In genomic region chr10:87790185-87790584, GRCh38 we compare ENCODE assay signal across 30 cellular contexts.
"Had no signal": no experiment of that assay in that cellular context is flagged by ENCODE, and none has a peak within 500 bp of the region (broad histone marks: within the 10 kb centered on the region; RNA-seq: fewer than 3 reads in every experiment).

No MANE protein-coding gene starts in this region.

- H3K36me3 Mint-ChIP-seq: natural killer cell had no signal

- DNase-seq: natural killer cell; occipital lobe; ovary; posterior cingulate gyrus; psoas muscle; right cardiac atrium; spleen; stimulated activated CD4-positive, alpha-beta T cell treated with anti-CD3 and anti-CD28 coated beads, Interleukin-12 subunit alpha, Interleukin-12 subunit beta, amount 100 ng/mL, for 4 hours; stimulated activated CD4-positive, alpha-beta T cell treated with anti-CD3 and anti-CD28 coated beads, Interleukin-1b, Interleukin-23, amount 100 ng/mL, for 48 hours; stimulated activated CD4-positive, alpha-beta T cell treated with anti-CD3 and anti-CD28 coated beads, Interleukin-4, amount 100 ng/mL, for 1 hour; stimulated activated CD4-positive, alpha-beta T cell treated with anti-CD3 and anti-CD28 coated beads, Interleukin-4, amount 100 ng/mL, for 4 hours; stimulated activated CD8-positive, alpha-beta memory T cell treated with anti-CD3 and anti-CD28 coated beads, Interleukin-4, amount 100 ng/mL, for 48 hours; stimulated activated naive CD4-positive, alpha-beta T cell; stimulated activated naive CD8-positive, alpha-beta T cell treated with anti-CD3 and anti-CD28 coated beads, Interleukin-15, amount 100 ng/mL, for 72 hours; stimulated activated naive CD8-positive, alpha-beta T cell treated with anti-CD3 and anti-CD28 coated beads, Interleukin-15, Interleukin-2, amounts not matched to agents 100 U/mL and 50 U/mL, for 24 hours; substantia nigra; testis; tibial artery; transverse colon; upper lobe of right lung; uterus had no signal

- ATAC-seq: natural killer cell; psoas muscle; right cardiac atrium; sciatic nerve; stimulated activated memory B cell treated with anti-CD40 and anti-IgM and Interleukin-4, amounts not matched to agents 10 μg/mL and 1 μg/mL and 100 μg/mL, for 72 hours; stimulated activated naive CD8-positive, alpha-beta T cell treated with anti-CD3 and anti-CD28 coated beads, Interleukin-15, amount 100 ng/mL, for 72 hours; stimulated activated naive CD8-positive, alpha-beta T cell treated with anti-CD3 and anti-CD28 coated beads, Interleukin-15, Interleukin-2, amounts not matched to agents 100 U/mL and 50 U/mL, for 24 hours; upper lobe of right lung had no signal

- H3K27me3 Mint-ChIP-seq: progenitor cell of endocrine pancreas; stimulated activated memory B cell treated with anti-CD40 and anti-IgM and Interleukin-4, amounts not matched to agents 10 μg/mL and 1 μg/mL and 100 μg/mL, for 72 hours; stimulated activated naive CD8-positive, alpha-beta T cell treated with anti-CD3 and anti-CD28 coated beads, Interleukin-15, amount 100 ng/mL, for 72 hours; type B pancreatic cell had no signal

- H3K4me3 Mint-ChIP-seq: natural killer cell; nephron; neural progenitor cell; stimulated activated memory B cell treated with anti-CD40 and anti-IgM and Interleukin-4, amounts not matched to agents 10 μg/mL and 1 μg/mL and 100 μg/mL, for 72 hours; stimulated activated naive CD8-positive, alpha-beta T cell treated with anti-CD3 and anti-CD28 coated beads, Interleukin-15, amount 100 ng/mL, for 72 hours; type B pancreatic cell had no signal

- H3K27ac ChIP-seq: neural progenitor cell, ovary, parathyroid adenoma, psoas muscle, skin epidermis, spleen, suprapubic skin, testis, tibial artery, transverse colon, upper lobe of right lung, uterus had no signal

- H3K4me1 Mint-ChIP-seq: nephron, neural progenitor cell had no signal

- H3K9me3 Mint-ChIP-seq: natural killer cell; nephron; neural progenitor cell; stimulated activated memory B cell treated with anti-CD40 and anti-IgM and Interleukin-4, amounts not matched to agents 10 μg/mL and 1 μg/mL and 100 μg/mL, for 72 hours; stimulated activated naive CD8-positive, alpha-beta T cell treated with anti-CD3 and anti-CD28 coated beads, Interleukin-15, amount 100 ng/mL, for 72 hours; type B pancreatic cell had no signal

- H3K27ac Mint-ChIP-seq: nephron; neural progenitor cell; stimulated activated memory B cell treated with anti-CD40 and anti-IgM and Interleukin-4, amounts not matched to agents 10 μg/mL and 1 μg/mL and 100 μg/mL, for 72 hours; stimulated activated naive CD8-positive, alpha-beta T cell treated with anti-CD3 and anti-CD28 coated beads, Interleukin-15, amount 100 ng/mL, for 72 hours; type B pancreatic cell had no signal
